ENCODE assay signal across 14 cellular contexts in the genomic region with DNA sequence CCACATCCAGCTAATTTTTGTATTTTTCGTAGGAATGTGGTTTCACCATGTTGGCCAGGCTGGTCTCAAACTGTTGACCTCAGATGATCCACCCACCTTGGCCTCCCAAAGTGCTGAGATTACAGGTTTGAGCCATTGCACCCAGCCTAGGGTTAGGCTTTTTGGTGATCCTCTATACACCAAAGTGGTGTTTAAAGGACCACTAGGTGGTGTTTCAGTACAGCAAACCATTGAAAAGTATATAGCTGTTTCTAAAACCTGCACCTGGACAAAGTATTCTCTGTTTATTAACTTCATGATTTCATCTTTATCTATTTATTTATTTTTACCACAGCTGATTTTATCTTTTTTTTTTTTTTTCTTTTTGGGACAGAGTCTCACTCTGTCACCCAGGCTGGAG.
DNase-seq lines count a peak whose midpoint lies in the region; ATAC-seq, FAIRE-seq and TF ChIP-seq lines count a peak whose summit lies in the region.
"Had no signal": no experiment of that assay in that cellular context is flagged by ENCODE, and none has a peak within 500 bp of the region (broad histone marks: within the 10 kb centered on the region; RNA-seq: fewer than 3 reads in every experiment).

No MANE protein-coding gene starts in this region.

- no peak overlapping the region for H3K4me2 ChIP-seq in K562 (ENCODE audit: insufficient read depth, low read length)

- no peaks in the 10 kb centered on the region for H3K27me3 ChIP-seq in K562 (ENCODE audit: control insufficient read depth in 2 of 2, insufficient read depth in 2 of 2, low read length in 2 of 2)
- H3K27me3 ChIP-seq: thyroid gland had no signal

- no peak overlapping the region for H3K4me3 Mint-ChIP-seq in progenitor cell of endocrine pancreas (ENCODE audit: low read depth)
- H3K4me3 Mint-ChIP-seq: brain had no signal

- POLR2A ChIA-PET in K562 (lab: Yijun Ruan, JAX): interaction anchor here (0.7 to 1.0 kb wide), 3 partner anchors 9 to 15 kb away, joined by 3 to 5 read pairs (median 3); no protein-coding TSS in a partner anchor

- TF ChIP-seq POLR2A in K562 (conservative IDR thresholded peaks at IDR 0.05): no peak

- H3K9me1 ChIP-seq in K562 (ENCODE audit: control insufficient read depth, insufficient read depth, low read length): no peaks in the 10 kb centered on the region

- TF ChIP-seq CTCF in K562 (IDR thresholded peaks at IDR 0.05 in 2 of 3, conservative IDR thresholded peaks at IDR 0.05 in 1 of 3; ENCODE audit: insufficient read depth in 2 of 3, low read depth in 1 of 3, low read length in 3 of 3) (peak in 2 of 3 experiments; percentile 27 to 59; a peak in 4 of 6 replicates), progenitor cell of endocrine pancreas (IDR thresholded peaks at IDR 0.05; ENCODE audit: unreplicated experiment) (peak; percentile 46)

- TF ChIP-seq RAD21 in K562 (CRISPR knock-in tag; conservative IDR thresholded peaks at IDR 0.05 in 1 of 2, IDR thresholded peaks at IDR 0.05 in 1 of 2): peak in 1 of 2 experiments; percentile 54; a peak in 2 of 4 replicates

- in situ Hi-C loops in KBM-7 (cut with MboI; ENCODE audit: low pct_unique_long_range_greater_than_20kb, low sequenced_read_pairs) (no loop called here), K562 (cut with MboI) (no loop called here)

- no peak overlapping the region for H2AFZ ChIP-seq in K562 (ENCODE audit: low read depth, low read length)

- CTCF ChIA-PET in K562 (lab: Yijun Ruan, JAX; ENCODE audit: low intra/inter-chr PET ratio): no interaction called here

- H3K36me3 ChIP-seq in K562 (ENCODE audit: control insufficient read depth, insufficient read depth, low read length): 0 out of 3 replicates have a peak, but pooled peaks cover 3% of the 10 kb centered on the region
- H3K36me3 ChIP-seq: thyroid gland had no signal

- H3K9me3 ChIP-seq in K562 (replicated peaks; ENCODE audit: control insufficient read depth, insufficient read depth, low read depth, low read length): no peaks in the 10 kb centered on the region
- H3K9me3 ChIP-seq: thyroid gland had no signal

- no peak overlapping the region for H3K9ac ChIP-seq in K562 (ENCODE audit: insufficient read depth in 1 of 2, low read depth in 2 of 2, low read length in 2 of 2)

- peaks cover 5% of the 10 kb centered on the region for H3K36me3 Mint-ChIP-seq in progenitor cell of endocrine pancreas (ENCODE audit: insufficient read depth)

- H3K27ac Mint-ChIP-seq in progenitor cell of endocrine pancreas: no peak overlapping the region
- H3K27ac Mint-ChIP-seq: brain had no signal

- H3K4me3 ChIP-seq in K562: no peak overlapping the region
- H3K4me3 ChIP-seq: thyroid gland had no signal

- TF ChIP-seq EP300 in K562 (IDR thresholded peaks at IDR 0.05; ENCODE audit: low read length): no peak

- WGBS in K562 (ENCODE audit: insufficient coverage, low coverage, missing lambda C conversion rate): 40% methylated on average over 1 of the region's 1 CpG

- H3K27ac ChIP-seq in K562 (ENCODE audit: extremely low read depth, low read depth, low read length): no peak overlapping the region
- H3K27ac ChIP-seq: thyroid gland had no signal

- no peaks in the 10 kb centered on the region for H3K4me1 Mint-ChIP-seq in progenitor cell of endocrine pancreas (ENCODE audit: low read depth)
- H3K4me1 Mint-ChIP-seq: brain had no signal

- peaks cover 10 to 13% of the 10 kb centered on the region in 2 experiments; a peak in 4 of 5 replicates for H3K4me1 ChIP-seq in K562 (replicated peaks in 1 of 2; ENCODE audit: control insufficient read depth in 2 of 2, insufficient read depth in 2 of 2, low read length in 2 of 2)

- DNase-seq in DMS 273 (lab: John Stamatoyannopoulos, UW; ENCODE audit: unreplicated experiment): peak; percentile 2
- DNase-seq in DMS 273 treated with DMSO at 0.1 percent for 48 hours (lab: John Stamatoyannopoulos, UW): no peak
- DNase-seq in KBM-7: peak; percentile 15
- DNase-seq in K562 (ENCODE audit: extremely low read depth in 1 of 4, low spot score in 3 of 4): peak in 3 of 4 experiments; percentile 12 to 36 (median 25)
- DNase-seq in progenitor cell of endocrine pancreas (ENCODE audit: low spot score, unreplicated experiment): no peak
- no peak for DNase-seq in SHP77 (lab: John Stamatoyannopoulos, UW)
- no peak for DNase-seq in hippocampal formation (lab: John Stamatoyannopoulos, UW)
- DNase-seq in NCI-H1694 treated with DMSO at 0.1 percent for 48 hours (lab: John Stamatoyannopoulos, UW): no peak
- DNase-seq: left cardiac atrium; NCI-H1048; stimulated activated CD4-positive, alpha-beta T cell treated with anti-CD3 and anti-CD28 coated beads, Interleukin-12 subunit alpha, Interleukin-12 subunit beta, amount 100 ng/mL, for 4 hours; thyroid gland had no signal

- H3K27me3 Mint-ChIP-seq in progenitor cell of endocrine pancreas: no peaks in the 10 kb centered on the region
- H3K27me3 Mint-ChIP-seq: brain had no signal

- ATAC-seq in K562: peak; percentile 82
- ATAC-seq: left cardiac atrium had no signal

- no peaks in the 10 kb centered on the region for H3K9me3 Mint-ChIP-seq in progenitor cell of endocrine pancreas (ENCODE audit: low read depth)

- H3K79me2 ChIP-seq in K562 (ENCODE audit: control insufficient read depth, insufficient read depth, low read length): no peaks in the 10 kb centered on the region

- intact Hi-C loops in K562 (cut with micrococcal nuclease): loop anchor here (2.0 kb wide), 1 partner anchor 299 kb away; no protein-coding TSS in a partner anchor

- no peak for FAIRE-seq in K562 (lab: Jason Lieb, UNC)
- FAIRE-seq: TTC549 had no signal

- H4K20me1 ChIP-seq in K562 (replicated peaks; ENCODE audit: control insufficient read depth, insufficient read depth, low read length): no peaks in the 10 kb centered on the region

- BruUV-seq in K562 (replicated peaks; lab: Mats Ljungman, UMichigan): no TSS peak

TF ChIP-seq in K562, 482 proteins besides CTCF, POLR2A, EP300 and RAD21:
- no peak for TF ChIP-seq ZNF586 (CRISPR knock-in tag; conservative IDR thresholded peaks at IDR 0.05)
- peak; percentile 33 for TF ChIP-seq DACH1 (IDR thresholded peaks at IDR 0.05; ENCODE audit: partially characterized antibody)
- TF ChIP-seq, protein P1, sequence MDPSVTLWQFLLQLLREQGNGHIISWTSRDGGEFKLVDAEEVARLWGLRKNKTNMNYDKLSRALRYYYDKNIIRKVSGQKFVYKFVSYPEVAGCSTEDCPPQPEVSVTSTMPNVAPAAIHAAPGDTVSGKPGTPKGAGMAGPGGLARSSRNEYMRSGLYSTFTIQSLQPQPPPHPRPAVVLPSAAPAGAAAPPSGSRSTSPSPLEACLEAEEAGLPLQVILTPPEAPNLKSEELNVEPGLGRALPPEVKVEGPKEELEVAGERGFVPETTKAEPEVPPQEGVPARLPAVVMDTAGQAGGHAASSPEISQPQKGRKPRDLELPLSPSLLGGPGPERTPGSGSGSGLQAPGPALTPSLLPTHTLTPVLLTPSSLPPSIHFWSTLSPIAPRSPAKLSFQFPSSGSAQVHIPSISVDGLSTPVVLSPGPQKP (CRISPR knock-in tag; IDR thresholded peaks at IDR 0.05): no peak
- TF ChIP-seq ZKSCAN1 (IDR thresholded peaks at IDR 0.05; ENCODE audit: low read depth, low read length): no peak
- TF ChIP-seq, protein P2, sequence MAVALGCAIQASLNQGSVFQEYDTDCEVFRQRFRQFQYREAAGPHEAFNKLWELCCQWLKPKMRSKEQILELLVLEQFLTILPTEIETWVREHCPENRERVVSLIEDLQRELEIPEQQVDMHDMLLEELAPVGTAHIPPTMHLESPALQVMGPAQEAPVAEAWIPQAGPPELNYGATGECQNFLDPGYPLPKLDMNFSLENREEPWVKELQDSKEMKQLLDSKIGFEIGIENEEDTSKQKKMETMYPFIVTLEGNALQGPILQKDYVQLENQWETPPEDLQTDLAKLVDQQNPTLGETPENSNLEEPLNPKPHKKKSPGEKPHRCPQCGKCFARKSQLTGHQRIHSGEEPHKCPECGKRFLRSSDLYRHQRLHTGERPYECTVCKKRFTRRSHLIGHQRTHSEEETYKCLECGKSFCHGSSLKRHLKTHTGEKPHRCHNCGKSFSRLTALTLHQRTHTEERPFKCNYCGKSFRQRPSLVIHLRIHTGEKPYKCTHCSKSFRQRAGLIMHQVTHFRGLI (CRISPR knock-in tag; IDR thresholded peaks at IDR 0.05): no peak
- TF ChIP-seq, protein P3, sequence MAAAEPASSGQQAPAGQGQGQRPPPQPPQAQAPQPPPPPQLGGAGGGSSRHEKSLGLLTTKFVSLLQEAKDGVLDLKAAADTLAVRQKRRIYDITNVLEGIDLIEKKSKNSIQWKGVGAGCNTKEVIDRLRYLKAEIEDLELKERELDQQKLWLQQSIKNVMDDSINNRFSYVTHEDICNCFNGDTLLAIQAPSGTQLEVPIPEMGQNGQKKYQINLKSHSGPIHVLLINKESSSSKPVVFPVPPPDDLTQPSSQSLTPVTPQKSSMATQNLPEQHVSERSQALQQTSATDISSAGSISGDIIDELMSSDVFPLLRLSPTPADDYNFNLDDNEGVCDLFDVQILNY (CRISPR knock-in tag; IDR thresholded peaks at IDR 0.05): no peak
- no peak for TF ChIP-seq GATAD2B (IDR thresholded peaks at IDR 0.05; ENCODE audit: borderline replicate concordance)
TF ChIP-seq in K562: peak in this region for 1.

Comparison
In these comparisons a context has a peak if more than half of its experiments do, and no peak if none do; other contexts are left out.
1. DNase-seq: peak in DMS 273 (single experiment), KBM-7 (single experiment) and K562 (3 of 4); none in DMS 273 treated with DMSO at 0.1 percent for 48 hours (single experiment), progenitor cell of endocrine pancreas (single experiment), SHP77 (0 of 2), hippocampal formation (0 of 2) and NCI-H1694 treated with DMSO at 0.1 percent for 48 hours (single experiment).